Comparison of ENCODE assay signal across 23 cellular contexts in the genomic region with DNA sequence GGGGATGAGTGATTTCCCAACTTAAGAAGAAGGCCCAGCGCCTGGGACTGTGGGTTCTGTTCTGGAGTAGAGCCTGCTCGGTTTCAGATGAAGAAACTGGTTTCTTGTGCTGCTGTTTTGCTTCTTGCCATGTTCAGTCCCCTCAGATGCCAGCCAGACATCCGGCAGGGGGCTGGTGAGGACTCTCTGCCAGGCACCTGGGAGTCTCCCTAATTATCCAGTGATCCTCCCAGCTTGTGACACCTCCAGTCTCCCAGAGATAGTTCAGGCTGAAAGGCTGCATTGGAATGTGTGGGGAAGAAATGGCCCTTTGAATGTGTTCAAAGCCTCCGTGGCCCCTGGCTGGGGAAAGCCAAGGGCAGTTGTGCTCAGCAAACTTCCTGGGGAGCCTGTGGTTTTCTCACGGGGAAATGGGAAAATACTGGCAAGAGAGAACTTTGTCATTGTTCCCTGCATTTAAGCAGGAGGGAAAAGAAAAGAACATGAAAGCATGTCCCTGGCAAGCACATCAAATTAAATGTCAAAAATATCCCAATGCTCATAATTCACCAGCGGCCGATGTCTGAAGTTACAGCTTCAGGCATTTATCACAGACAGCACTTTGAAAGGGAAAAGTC. TPM values are rescaled to one million over a fixed set of nuclear protein-coding genes. Genes with fewer than 3 reads are reported as not detected.
"Had no signal": no experiment of that assay in that cellular context is flagged by ENCODE, and none has a peak within 500 bp of the region (broad histone marks: within the 10 kb centered on the region; RNA-seq: fewer than 3 reads in every experiment).

No MANE protein-coding gene starts in this region.

- H3K9me3 Mint-ChIP-seq: type B pancreatic cell had no signal

- H3K9me3 ChIP-seq: esophagus squamous epithelium, mucosa of descending colon had no signal

- ATAC-seq: activated CD4-positive, CD25-positive, alpha-beta regulatory T cell treated with anti-CD3 and anti-CD28 coated beads, Interleukin-2, amount 50 U/mL, for 24 hours; activated naive CD8-positive, alpha-beta T cell treated with anti-CD3 and anti-CD28 coated beads, Interleukin-2, amount 50 U/mL, for 24 hours; left colon; mucosa of descending colon; naive thymus-derived CD4-positive, alpha-beta T cell; stimulated activated naive CD8-positive, alpha-beta T cell treated with anti-CD3 and anti-CD28 coated beads, Interleukin-15, Interleukin-2, amounts not matched to agents 100 U/mL and 50 U/mL, for 24 hours had no signal

- H3K4me1 Mint-ChIP-seq: activated naive CD8-positive, alpha-beta T cell treated with anti-CD3 and anti-CD28 coated beads, Interleukin-2, amount 50 U/mL, for 24 hours; naive thymus-derived CD4-positive, alpha-beta T cell had no signal

- H3K36me3 ChIP-seq: esophagus squamous epithelium had no signal

- H3K4me1 ChIP-seq: esophagus squamous epithelium had no signal

- H3K4me3 Mint-ChIP-seq: activated naive CD4-positive, alpha-beta T cell treated with anti-CD3 and anti-CD28 coated beads for 36 hours; activated naive CD8-positive, alpha-beta T cell treated with anti-CD3 and anti-CD28 coated beads, Interleukin-2, amount 50 U/mL, for 24 hours; naive thymus-derived CD4-positive, alpha-beta T cell; T-helper 2 cell treated with Interferon-gamma antibody and Interleukin-4, amounts not matched to agents 5 μg/mL and 100 μg/mL, for 36 hours; type B pancreatic cell had no signal

- H3K27ac ChIP-seq: esophagus squamous epithelium, parathyroid adenoma had no signal

- H3K4me3 ChIP-seq: esophagus squamous epithelium, mucosa of descending colon had no signal

- H3K36me3 Mint-ChIP-seq: naive thymus-derived CD4-positive, alpha-beta T cell; type B pancreatic cell had no signal

- DNase-seq: activated CD4-positive, alpha-beta T cell treated with anti-CD3 and anti-CD28 coated beads, Interleukin-2, amount 50 U/mL, for 1 hour; activated CD8-positive, alpha-beta memory T cell treated with anti-CD3 and anti-CD28 coated beads for 24 hours; activated naive CD4-positive, alpha-beta T cell treated with anti-CD3 and anti-CD28 coated beads for 36 hours; activated naive CD8-positive, alpha-beta T cell treated with anti-CD3 and anti-CD28 coated beads, Interleukin-2, amount 50 U/mL, for 24 hours; aorta; cortex of kidney; effector CD4-positive, alpha-beta T cell; esophagus squamous epithelium; left colon; mucosa of descending colon; naive thymus-derived CD4-positive, alpha-beta T cell; small intestine; stimulated activated naive CD8-positive, alpha-beta T cell treated with anti-CD3 and anti-CD28 coated beads, Interleukin-15, Interleukin-2, amounts not matched to agents 100 U/mL and 50 U/mL, for 24 hours; SW 1271 had no signal

- H3K27ac Mint-ChIP-seq: activated naive CD4-positive, alpha-beta T cell treated with anti-CD3 and anti-CD28 coated beads for 36 hours; activated naive CD8-positive, alpha-beta T cell treated with anti-CD3 and anti-CD28 coated beads, Interleukin-2, amount 50 U/mL, for 24 hours; naive thymus-derived CD4-positive, alpha-beta T cell; T-helper 2 cell treated with Interferon-gamma antibody and Interleukin-4, amounts not matched to agents 5 μg/mL and 100 μg/mL, for 36 hours; type B pancreatic cell had no signal

RNA-seq across cellular contexts. Expression of a gene that starts 8.5 kb away (rescaled TPM):
- total RNA-seq: activated naive CD4-positive, alpha-beta T cell treated with anti-CD3 and anti-CD28 coated beads for 36 hours; aorta; cardiac septum; endothelial cell of umbilical vein; esophagus squamous epithelium; fibroblast of villous mesenchyme; left colon; lung microvascular endothelial cell; mucosa of descending colon; naive thymus-derived CD4-positive, alpha-beta T cell; renal cortical epithelial cell had no signal

RNA-seq across cellular contexts. Expression of a gene that starts 41.8 kb away (rescaled TPM):
- total RNA-seq: activated naive CD4-positive, alpha-beta T cell treated with anti-CD3 and anti-CD28 coated beads for 36 hours; aorta; cardiac septum; endothelial cell of umbilical vein; esophagus squamous epithelium; fibroblast of villous mesenchyme; left colon; lung microvascular endothelial cell; mucosa of descending colon; naive thymus-derived CD4-positive, alpha-beta T cell; renal cortical epithelial cell had no signal

RNA-seq across cellular contexts. Expression of a gene that starts 43.5 kb away (rescaled TPM):
- total RNA-seq: activated naive CD4-positive, alpha-beta T cell treated with anti-CD3 and anti-CD28 coated beads for 36 hours; aorta; cardiac septum; endothelial cell of umbilical vein; esophagus squamous epithelium; fibroblast of villous mesenchyme; left colon; lung microvascular endothelial cell; mucosa of descending colon; naive thymus-derived CD4-positive, alpha-beta T cell had no signal
